8 cellular contexts compared by ENCODE assay signal in the genomic region with DNA sequence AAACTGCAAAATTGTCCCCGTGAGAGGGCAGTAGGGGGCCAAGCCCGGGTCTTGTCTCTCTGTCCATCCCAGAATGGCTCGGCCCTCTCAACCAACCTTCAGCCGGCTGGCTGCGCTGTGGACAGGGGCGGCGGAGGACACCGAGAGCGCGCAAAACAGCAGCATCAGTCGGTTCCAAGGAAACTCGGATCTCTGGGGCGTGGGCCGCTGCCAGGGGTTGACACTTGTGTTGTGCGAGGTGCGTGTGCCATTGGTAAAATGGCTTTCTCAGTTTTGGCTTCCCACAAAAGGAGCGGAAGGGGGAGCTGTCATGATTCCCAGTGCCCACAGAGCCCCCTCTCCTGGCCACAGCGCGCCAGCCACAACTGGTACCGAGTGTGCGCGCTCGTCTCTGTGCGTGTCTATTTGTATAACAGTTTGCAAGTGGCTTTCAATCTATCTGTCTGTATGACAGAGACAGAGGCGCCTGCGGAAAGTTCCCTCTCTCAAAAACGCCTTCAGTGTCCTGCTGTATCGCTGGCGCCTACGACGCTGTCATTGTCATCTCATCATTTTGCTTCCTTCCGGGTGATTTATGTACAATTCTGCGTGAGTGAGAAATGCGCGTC. TPM values are rescaled to one million over a fixed set of nuclear protein-coding genes. Genes with fewer than 3 reads are reported as not detected.
DNase-seq lines count a peak whose midpoint lies in the region; ATAC-seq and TF ChIP-seq lines count a peak whose summit lies in the region.

No MANE protein-coding gene starts in this region.

- no TSS peak for BruUV-seq in A673 (replicated peaks; lab: Mats Ljungman, UMichigan)

- H3K27ac ChIP-seq in A673 (ENCODE audit: low read depth, low read length, poor library complexity, severe bottlenecking) = peak overlapping the region; percentile 84
- no peak overlapping the region for H3K27ac ChIP-seq in WERI-Rb-1
- no peak overlapping the region for H3K27ac ChIP-seq in left ventricle myocardium inferior (replicated peaks)

- H3K4me1 ChIP-seq in A673 (ENCODE audit: insufficient read depth, low read length, poor library complexity, severe bottlenecking) = peaks cover 13% of the 10 kb centered on the region
- peaks cover 38% of the 10 kb centered on the region for H3K4me1 ChIP-seq in left ventricle myocardium inferior

- H3K36me3 ChIP-seq in A673 (ENCODE audit: insufficient read depth, low read length, poor library complexity, severe bottlenecking) (no peaks in the 10 kb centered on the region), WERI-Rb-1 (no peaks in the 10 kb centered on the region), left ventricle myocardium inferior (no peaks in the 10 kb centered on the region)

- H3K9me3 ChIP-seq in A673 (ENCODE audit: low read depth, low read length, poor library complexity, severe bottlenecking) (no peaks in the 10 kb centered on the region), WERI-Rb-1 (ENCODE audit: severe bottlenecking) (no peaks in the 10 kb centered on the region), left ventricle myocardium inferior (replicated peaks) (no peaks in the 10 kb centered on the region)

- POLR2A ChIA-PET in A673 (lab: Charles Lee; ENCODE audit: low non-redundant PET) = interaction anchor here (0.6 to 0.7 kb wide), 2 partner anchors 35 to 318 kb away, joined by 3 to 4 read pairs; no protein-coding TSS in a partner anchor

- CTCF ChIA-PET in A673 (lab: Charles Lee) = interaction anchor here (0.6 to 1.3 kb wide), 2 partner anchors 149 to 768 kb away, joined by 3 to 4 read pairs; no protein-coding TSS in a partner anchor

- H3K27me3 ChIP-seq in A673 (replicated peaks; ENCODE audit: insufficient read depth, low read depth, low read length, poor library complexity) = no peaks in the 10 kb centered on the region
- H3K27me3 ChIP-seq in WERI-Rb-1 (ENCODE audit: insufficient read depth, low read depth, severe bottlenecking) = peaks cover 29% of the 10 kb centered on the region
- H3K27me3 ChIP-seq in left ventricle myocardium inferior (ENCODE audit: low read depth) = peaks cover 80% of the 10 kb centered on the region

- peak overlapping the region; percentile 82 for H3K4me3 ChIP-seq in A673 (ENCODE audit: low read depth, low read length, poor library complexity, severe bottlenecking)
- H3K4me3 ChIP-seq in HFF-Myc (replicated peaks; ENCODE audit: low read depth, low read length) = peak overlapping the region; percentile 46
- peak overlapping the region; percentile 61 for H3K4me3 ChIP-seq in WERI-Rb-1 (ENCODE audit: low read depth, low read length)
- H3K4me3 ChIP-seq in left ventricle myocardium inferior = peak overlapping the region; percentile 56

- DNase-seq in A673 (ENCODE audit: low spot score) = peak; percentile 98
- DNase-seq in HFF-Myc (ENCODE audit: extremely low read depth, low read depth) = no peak
- DNase-seq in WERI-Rb-1 = peak; percentile 85
- no peak for DNase-seq in left ventricle myocardium inferior
- DNase-seq in posterior vena cava (ENCODE audit: low spot score) = peak; percentile 81
- DNase-seq in stimulated activated CD4-positive, alpha-beta T cell treated with anti-CD3 and anti-CD28 coated beads, Interleukin-2, amount 100 ng/mL, for 24 hours = no peak
- no peak for DNase-seq in left lobe of liver (ENCODE audit: low spot score)

- ATAC-seq in GM21619 (IDR thresholded peaks at IDR 0.05; ENCODE audit: unreplicated experiment) (no peak), left lobe of liver (no peak)

- TF ChIP-seq CTCF in A673 (conservative IDR thresholded peaks at IDR 0.05; ENCODE audit: low read depth, low read length) (peak; percentile 91), HFF-Myc (IDR thresholded peaks at IDR 0.05; ENCODE audit: low read depth, low read length, missing control alignments) (peak; percentile 66), WERI-Rb-1 (IDR thresholded peaks at IDR 0.05; ENCODE audit: low read depth, low read length) (peak; percentile 90), left ventricle myocardium inferior (IDR thresholded peaks at IDR 0.05; ENCODE audit: borderline replicate concordance) (no peak)

- intact Hi-C loops in A673 (cut with micrococcal nuclease; ENCODE audit: unreplicated experiment) (loop anchor here (2.0 to 10.0 kb wide), 5 partner anchors 122 to 767 kb away; no protein-coding TSS in a partner anchor), left ventricle myocardium inferior (cut with micrococcal nuclease) (no loop called here), posterior vena cava (cut with DNase I) (loop anchor here in 1 of 2 donors (10.0 kb wide), 1 partner anchor 141 kb away; no protein-coding TSS in a partner anchor)

RNA-seq across cellular contexts. Expression of gene DKK2, which starts 1.9 kb away (rescaled TPM):
- total RNA-seq in A673 (2021) (99.3 and 104 TPM in 2 replicates), left ventricle myocardium inferior (4.2 TPM), posterior vena cava (1 to 10 TPM; 1.1 to 1.4 TPM), left lobe of liver (not detected)

Comparison
In these comparisons a context has a peak if more than half of its experiments do, and no peak if none do; other contexts are left out.
1. DNase-seq: peak in A673 (single experiment), WERI-Rb-1 (single experiment) and posterior vena cava (single experiment); none in HFF-Myc (single experiment), left ventricle myocardium inferior (single experiment), stimulated activated CD4-positive, alpha-beta T cell treated with anti-CD3 and anti-CD28 coated beads, Interleukin-2, amount 100 ng/mL, for 24 hours (0 of 2) and left lobe of liver (single experiment).
2. RNA of gene DKK2, which starts 1.9 kb away (total RNA-seq): 99.3 to 104 TPM in A673; 4.2 TPM in left ventricle myocardium inferior (single experiment), 1.1 to 1.4 TPM in posterior vena cava and not detected in left lobe of liver (single experiment); every median in the first group is over 10 times any median in the second.
3. Peak in every context shown above with its lines, with median percentiles within 50 percentile points of each other: H3K4me3 ChIP-seq.